ENCODE assay signal across 1 cellular context in the genomic region with DNA sequence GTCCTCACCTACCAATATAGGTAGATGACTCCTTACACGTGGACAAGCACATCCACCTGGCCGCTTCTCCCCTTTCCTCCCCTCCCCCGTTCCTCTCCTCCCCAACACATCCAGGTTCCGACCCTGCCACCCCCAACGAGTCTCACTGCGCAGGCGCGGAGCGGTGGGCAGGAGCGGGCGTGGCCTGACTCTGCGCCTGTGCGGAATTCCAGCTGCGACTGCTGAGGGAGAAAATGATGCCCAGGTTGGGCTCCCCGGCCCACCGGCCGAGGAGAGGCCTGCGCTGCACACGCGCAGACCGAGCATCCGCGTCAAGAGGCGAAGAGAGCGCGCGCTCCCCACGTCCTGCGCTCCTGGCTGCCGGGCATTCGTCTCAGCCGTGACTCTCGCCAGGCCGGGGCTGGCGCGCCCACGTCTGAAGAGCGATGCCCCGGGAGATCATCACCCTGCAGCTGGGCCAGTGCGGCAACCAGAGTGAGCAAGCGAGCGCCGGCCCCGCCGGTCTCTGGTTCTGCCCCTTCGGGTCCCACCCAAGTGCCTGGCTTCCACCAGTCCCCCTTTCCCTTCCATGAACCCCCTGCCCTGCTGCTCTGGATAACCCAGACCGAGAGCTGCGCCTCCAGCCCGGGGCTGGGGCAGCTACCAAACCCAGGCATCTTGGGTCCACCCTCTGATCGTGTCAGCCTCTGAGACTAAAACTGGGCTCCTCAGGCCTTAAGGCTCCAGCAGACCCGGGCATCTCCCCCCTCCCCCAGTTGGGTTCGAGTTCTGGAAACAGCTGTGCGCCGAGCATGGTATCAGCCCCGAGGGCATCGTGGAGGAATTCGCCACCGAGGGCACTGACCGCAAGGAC.
TF ChIP-seq lines count a peak whose summit lies in the region.

TUBG2 (plus strand) TSS at position 206 of the 853 bp plus-strand sequence; CDS start at position 426, 220 bp downstream.

TF ChIP-seq in HepG2, 621 proteins besides CTCF, POLR2A, EP300 and RAD21 (continued from another document and continues in another):
- TF ChIP-seq ARID5B (CRISPR knock-in tag; IDR thresholded peaks at IDR 0.05) (peak; percentile 59; the same call in 1 of the 2 replicates), KMT2B (CRISPR knock-in tag; IDR thresholded peaks at IDR 0.05) (peak; percentile 83), ZFX (CRISPR knock-in tag; IDR thresholded peaks at IDR 0.05; ENCODE audit: low read depth) (peak; percentile 96), ZSCAN20 (CRISPR knock-in tag; IDR thresholded peaks at IDR 0.05; ENCODE audit: borderline replicate concordance) (no peak), TOE1 (CRISPR knock-in tag; IDR thresholded peaks at IDR 0.05) (no peak; the same call in 1 of the 2 replicates), PRDM10 (CRISPR knock-in tag; IDR thresholded peaks at IDR 0.05; ENCODE audit: low read depth) (no peak; the same call in 1 of the 2 replicates), CC2D1A (CRISPR knock-in tag; IDR thresholded peaks at IDR 0.05) (no peak), YEATS4 (CRISPR knock-in tag; IDR thresholded peaks at IDR 0.05; ENCODE audit: borderline replicate concordance) (peak; percentile 85), KLF9 (CRISPR knock-in tag; IDR thresholded peaks at IDR 0.05; ENCODE audit: low read depth) (no peak), ZFP36L1 (CRISPR knock-in tag; IDR thresholded peaks at IDR 0.05) (no peak), RFX3 (CRISPR knock-in tag; IDR thresholded peaks at IDR 0.05) (no peak), SIX4 (CRISPR knock-in tag; IDR thresholded peaks at IDR 0.05) (peak; percentile 40; the same call in 1 of the 2 replicates), POLR2AphosphoS5 (IDR thresholded peaks at IDR 0.05; ENCODE audit: low read depth, low read length) (peak; percentile 94), EEA1 (CRISPR knock-in tag; IDR thresholded peaks at IDR 0.05; ENCODE audit: borderline replicate concordance) (no peak), ATF4 (CRISPR knock-in tag; IDR thresholded peaks at IDR 0.05) (no peak), TARDBP (CRISPR knock-in tag; IDR thresholded peaks at IDR 0.05) (no peak), ZNF343 (CRISPR knock-in tag; IDR thresholded peaks at IDR 0.05) (peak; percentile 70; the same call in 1 of the 2 replicates), ZBTB1 (CRISPR knock-in tag; IDR thresholded peaks at IDR 0.05; ENCODE audit: borderline replicate concordance) (0 out of 2 replicates have a peak, but pooled peaks have one; percentile 25), ZNF597 (CRISPR knock-in tag; IDR thresholded peaks at IDR 0.05) (no peak), NCOR1 (IDR thresholded peaks at IDR 0.05; ENCODE audit: borderline replicate concordance, low read length) (no peak), SMARCE1 (IDR thresholded peaks at IDR 0.05; ENCODE audit: borderline replicate concordance) (no peak), ZNF572 (CRISPR knock-in tag; IDR thresholded peaks at IDR 0.05) (peak; percentile 79), ZNF564 (CRISPR knock-in tag; IDR thresholded peaks at IDR 0.05) (peak; percentile 64; the same call in 1 of the 2 replicates), NFYB (CRISPR knock-in tag; IDR thresholded peaks at IDR 0.05) (no peak), HOXA5 (CRISPR knock-in tag; IDR thresholded peaks at IDR 0.05) (no peak), ZNF205 (CRISPR knock-in tag; IDR thresholded peaks at IDR 0.05) (peak; percentile 71), ZNF629 (CRISPR knock-in tag; conservative IDR thresholded peaks at IDR 0.05) (no peak), YY1 (IDR thresholded peaks at IDR 0.05; ENCODE audit: insufficient read depth, insufficient replicate concordance, low read depth, low read length) (peak; percentile 88), JARID2 (CRISPR knock-in tag; IDR thresholded peaks at IDR 0.05; ENCODE audit: insufficient replicate concordance) (peak; percentile 58), ARHGAP35 (CRISPR knock-in tag; IDR thresholded peaks at IDR 0.05; ENCODE audit: borderline replicate concordance) (peak; percentile 77; the same call in 1 of the 2 replicates), ZC3H4 (CRISPR knock-in tag; IDR thresholded peaks at IDR 0.05; ENCODE audit: borderline replicate concordance) (no peak), CENPX (CRISPR knock-in tag; IDR thresholded peaks at IDR 0.05) (no peak)
- TF ChIP-seq, protein P1, sequence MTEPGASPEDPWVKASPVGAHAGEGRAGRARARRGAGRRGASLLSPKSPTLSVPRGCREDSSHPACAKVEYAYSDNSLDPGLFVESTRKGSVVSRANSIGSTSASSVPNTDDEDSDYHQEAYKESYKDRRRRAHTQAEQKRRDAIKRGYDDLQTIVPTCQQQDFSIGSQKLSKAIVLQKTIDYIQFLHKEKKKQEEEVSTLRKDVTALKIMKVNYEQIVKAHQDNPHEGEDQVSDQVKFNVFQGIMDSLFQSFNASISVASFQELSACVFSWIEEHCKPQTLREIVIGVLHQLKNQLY (CRISPR knock-in tag; IDR thresholded peaks at IDR 0.05) = peak; percentile 53; the same call in 1 of the 2 replicates
- TF ChIP-seq, protein P2, sequence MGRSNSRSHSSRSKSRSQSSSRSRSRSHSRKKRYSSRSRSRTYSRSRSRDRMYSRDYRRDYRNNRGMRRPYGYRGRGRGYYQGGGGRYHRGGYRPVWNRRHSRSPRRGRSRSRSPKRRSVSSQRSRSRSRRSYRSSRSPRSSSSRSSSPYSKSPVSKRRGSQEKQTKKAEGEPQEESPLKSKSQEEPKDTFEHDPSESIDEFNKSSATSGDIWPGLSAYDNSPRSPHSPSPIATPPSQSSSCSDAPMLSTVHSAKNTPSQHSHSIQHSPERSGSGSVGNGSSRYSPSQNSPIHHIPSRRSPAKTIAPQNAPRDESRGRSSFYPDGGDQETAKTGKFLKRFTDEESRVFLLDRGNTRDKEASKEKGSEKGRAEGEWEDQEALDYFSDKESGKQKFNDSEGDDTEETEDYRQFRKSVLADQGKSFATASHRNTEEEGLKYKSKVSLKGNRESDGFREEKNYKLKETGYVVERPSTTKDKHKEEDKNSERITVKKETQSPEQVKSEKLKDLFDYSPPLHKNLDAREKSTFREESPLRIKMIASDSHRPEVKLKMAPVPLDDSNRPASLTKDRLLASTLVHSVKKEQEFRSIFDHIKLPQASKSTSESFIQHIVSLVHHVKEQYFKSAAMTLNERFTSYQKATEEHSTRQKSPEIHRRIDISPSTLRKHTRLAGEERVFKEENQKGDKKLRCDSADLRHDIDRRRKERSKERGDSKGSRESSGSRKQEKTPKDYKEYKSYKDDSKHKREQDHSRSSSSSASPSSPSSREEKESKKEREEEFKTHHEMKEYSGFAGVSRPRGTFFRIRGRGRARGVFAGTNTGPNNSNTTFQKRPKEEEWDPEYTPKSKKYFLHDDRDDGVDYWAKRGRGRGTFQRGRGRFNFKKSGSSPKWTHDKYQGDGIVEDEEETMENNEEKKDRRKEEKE (IDR thresholded peaks at IDR 0.05) = no peak
- TF ChIP-seq, protein P3, sequence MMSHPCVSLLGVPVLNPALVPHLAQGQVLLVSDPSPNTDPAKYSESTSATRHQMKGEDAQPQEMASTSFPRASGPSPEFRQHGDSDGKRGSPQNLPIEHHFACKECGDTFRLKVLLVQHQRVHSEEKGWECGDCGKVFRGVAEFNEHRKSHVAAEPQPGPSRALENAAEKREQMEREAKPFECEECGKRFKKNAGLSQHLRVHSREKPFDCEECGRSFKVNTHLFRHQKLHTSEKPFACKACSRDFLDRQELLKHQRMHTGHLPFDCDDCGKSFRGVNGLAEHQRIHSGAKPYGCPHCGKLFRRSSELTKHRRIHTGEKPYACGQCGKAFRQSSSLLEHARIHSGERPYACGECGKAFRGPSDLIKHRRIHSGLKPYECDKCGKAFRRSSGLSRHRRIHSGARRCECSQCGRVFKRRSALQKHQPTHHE (CRISPR knock-in tag; IDR thresholded peaks at IDR 0.05; ENCODE audit: borderline replicate concordance) = no peak
- TF ChIP-seq, protein P4, sequence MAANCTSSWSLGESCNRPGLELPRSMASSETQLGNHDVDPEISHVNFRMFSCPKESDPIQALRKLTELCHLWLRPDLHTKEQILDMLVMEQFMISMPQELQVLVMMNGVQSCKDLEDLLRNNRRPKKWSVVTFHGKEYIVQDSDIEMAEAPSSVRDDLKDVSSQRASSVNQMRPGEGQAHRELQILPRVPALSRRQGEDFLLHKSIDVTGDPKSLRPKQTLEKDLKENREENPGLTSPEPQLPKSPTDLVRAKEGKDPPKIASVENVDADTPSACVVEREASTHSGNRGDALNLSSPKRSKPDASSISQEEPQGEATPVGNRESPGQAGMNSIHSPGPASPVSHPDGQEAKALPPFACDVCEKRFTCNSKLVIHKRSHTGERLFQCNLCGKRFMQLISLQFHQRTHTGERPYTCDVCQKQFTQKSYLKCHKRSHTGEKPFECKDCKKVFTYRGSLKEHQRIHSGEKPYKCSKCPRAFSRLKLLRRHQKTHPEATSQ (CRISPR knock-in tag; IDR thresholded peaks at IDR 0.05; ENCODE audit: borderline replicate concordance) = no peak
- TF ChIP-seq, protein P5, sequence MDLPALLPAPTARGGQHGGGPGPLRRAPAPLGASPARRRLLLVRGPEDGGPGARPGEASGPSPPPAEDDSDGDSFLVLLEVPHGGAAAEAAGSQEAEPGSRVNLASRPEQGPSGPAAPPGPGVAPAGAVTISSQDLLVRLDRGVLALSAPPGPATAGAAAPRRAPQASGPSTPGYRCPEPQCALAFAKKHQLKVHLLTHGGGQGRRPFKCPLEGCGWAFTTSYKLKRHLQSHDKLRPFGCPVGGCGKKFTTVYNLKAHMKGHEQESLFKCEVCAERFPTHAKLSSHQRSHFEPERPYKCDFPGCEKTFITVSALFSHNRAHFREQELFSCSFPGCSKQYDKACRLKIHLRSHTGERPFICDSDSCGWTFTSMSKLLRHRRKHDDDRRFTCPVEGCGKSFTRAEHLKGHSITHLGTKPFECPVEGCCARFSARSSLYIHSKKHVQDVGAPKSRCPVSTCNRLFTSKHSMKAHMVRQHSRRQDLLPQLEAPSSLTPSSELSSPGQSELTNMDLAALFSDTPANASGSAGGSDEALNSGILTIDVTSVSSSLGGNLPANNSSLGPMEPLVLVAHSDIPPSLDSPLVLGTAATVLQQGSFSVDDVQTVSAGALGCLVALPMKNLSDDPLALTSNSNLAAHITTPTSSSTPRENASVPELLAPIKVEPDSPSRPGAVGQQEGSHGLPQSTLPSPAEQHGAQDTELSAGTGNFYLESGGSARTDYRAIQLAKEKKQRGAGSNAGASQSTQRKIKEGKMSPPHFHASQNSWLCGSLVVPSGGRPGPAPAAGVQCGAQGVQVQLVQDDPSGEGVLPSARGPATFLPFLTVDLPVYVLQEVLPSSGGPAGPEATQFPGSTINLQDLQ (CRISPR knock-in tag; IDR thresholded peaks at IDR 0.05) = no peak
